14 cellular contexts compared by ENCODE assay signal in the genomic region with DNA sequence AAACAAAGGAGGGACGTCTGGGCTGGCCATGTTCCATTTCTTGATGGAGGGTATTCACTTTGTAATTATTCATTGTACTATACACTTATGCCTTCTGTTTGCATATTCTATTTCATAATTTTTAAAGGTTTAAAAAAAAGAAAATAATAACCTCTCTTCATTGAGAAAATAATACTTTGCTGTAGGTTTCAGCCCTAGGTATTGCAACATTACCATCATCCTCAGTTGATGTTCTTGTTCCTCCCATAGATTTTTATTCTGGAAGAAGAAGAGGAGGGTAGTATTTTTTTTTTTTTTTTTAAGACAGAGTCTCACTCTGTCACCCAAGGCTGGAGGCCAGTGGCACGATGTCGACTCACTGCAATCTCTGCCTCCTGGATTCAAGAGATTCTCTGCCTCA. TPM values are rescaled to one million over a fixed set of nuclear protein-coding genes. Genes with fewer than 3 reads are reported as not detected.
DNase-seq lines count a peak whose midpoint lies in the region; ATAC-seq and TF ChIP-seq lines count a peak whose summit lies in the region.
"Had no signal": no experiment of that assay in that cellular context is flagged by ENCODE, and none has a peak within 500 bp of the region (broad histone marks: within the 10 kb centered on the region; RNA-seq: fewer than 3 reads in every experiment).

No MANE protein-coding gene starts in this region.

- H3K27ac Mint-ChIP-seq in activated naive CD4-positive, alpha-beta T cell treated with anti-CD3 and anti-CD28 coated beads, Interleukin-2, amount 10 ng/mL, durations not matched to agents 7 days and 5 days: peak overlapping the region; percentile 64
- H3K27ac Mint-ChIP-seq in activated T-helper 2 cell treated with anti-CD3 and anti-CD28 coated beads, Interferon-gamma antibody, Interleukin-2, Interleukin-4, amounts not matched to agents 10 μg/mL and 5 μg/mL and 100 μg/mL, durations not matched to agents 14 hours and 24 hours and 36 hours: peak overlapping the region; percentile 96

- H3K27me3 Mint-ChIP-seq in activated naive CD4-positive, alpha-beta T cell treated with anti-CD3 and anti-CD28 coated beads, Interleukin-2, amount 10 ng/mL, durations not matched to agents 7 days and 5 days: no peaks in the 10 kb centered on the region
- no peaks in the 10 kb centered on the region for H3K27me3 Mint-ChIP-seq in activated T-helper 2 cell treated with anti-CD3 and anti-CD28 coated beads, Interferon-gamma antibody, Interleukin-2, Interleukin-4, amounts not matched to agents 10 μg/mL and 5 μg/mL and 100 μg/mL, durations not matched to agents 14 hours and 24 hours and 36 hours (ENCODE audit: low read depth)
- H3K27me3 Mint-ChIP-seq: activated CD4-positive, alpha-beta T cell treated with anti-CD3 and anti-CD28 coated beads, Interleukin-2, amount 10 ng/mL, durations not matched to agents 7 days and 5 days; naive thymus-derived CD4-positive, alpha-beta T cell had no signal

- TF ChIP-seq POLR2A in right lobe of liver (IDR thresholded peaks at IDR 0.05) (no peak), transverse colon (IDR thresholded peaks at IDR 0.05) (no peak)

- TF ChIP-seq CTCF in right lobe of liver (IDR thresholded peaks at IDR 0.05) (no peak), transverse colon (IDR thresholded peaks at IDR 0.05) (no peak)

- 38% methylated on average over 1 of the region's 3 CpGs for WGBS in right lobe of liver (ENCODE audit: insufficient coverage, low coverage, low lambda C conversion rate, missing lambda C conversion rate)
- WGBS in transverse colon (ENCODE audit: low coverage in 1 of 2), 2 donors: 36 to 78% methylated on average over 1 to 3 of the region's 3 CpGs

- H3K36me3 Mint-ChIP-seq in activated naive CD4-positive, alpha-beta T cell treated with anti-CD3 and anti-CD28 coated beads, Interleukin-2, amount 10 ng/mL, durations not matched to agents 7 days and 5 days: no peaks in the 10 kb centered on the region
- H3K36me3 Mint-ChIP-seq in activated T-helper 2 cell treated with anti-CD3 and anti-CD28 coated beads, Interferon-gamma antibody, Interleukin-2, Interleukin-4, amounts not matched to agents 10 μg/mL and 5 μg/mL and 100 μg/mL, durations not matched to agents 14 hours and 24 hours and 36 hours (ENCODE audit: low read depth): peaks cover 8% of the 10 kb centered on the region

- H3K27me3 ChIP-seq in right lobe of liver: no peaks in the 10 kb centered on the region
- H3K27me3 ChIP-seq in transverse colon: no peaks in the 10 kb centered on the region

- DNase-seq in activated naive CD4-positive, alpha-beta T cell treated with anti-CD3 and anti-CD28 coated beads, Interleukin-2, amount 10 ng/mL, durations not matched to agents 7 days and 5 days: no peak
- no peak for DNase-seq in activated naive CD4-positive, alpha-beta T cell treated with Interleukin-2 at 50 U/mL for 16 hours
- no peak for DNase-seq in activated T-helper 2 cell treated with anti-CD3 and anti-CD28 coated beads, Interferon-gamma antibody, Interleukin-2, Interleukin-4, amounts not matched to agents 10 μg/mL and 5 μg/mL and 100 μg/mL, durations not matched to agents 14 hours and 24 hours and 36 hours (ENCODE audit: low spot score)
- DNase-seq in right lobe of liver (no peak), transverse colon (no peak), GDM1 (lab: John Stamatoyannopoulos, UW) (no peak), GF-D8 (lab: John Stamatoyannopoulos, UW) (no peak), posterior cingulate gyrus (no peak)
- DNase-seq: activated CD4-positive, alpha-beta T cell treated with anti-CD3 and anti-CD28 coated beads, Interleukin-2, amount 10 ng/mL, durations not matched to agents 7 days and 5 days; AML-193; amniotic stem cell; naive thymus-derived CD4-positive, alpha-beta T cell; NCI-H1105 treated with DMSO at 0.1 percent for 48 hours had no signal

- H3K36me3 ChIP-seq in right lobe of liver (no peaks in the 10 kb centered on the region), transverse colon (no peaks in the 10 kb centered on the region)

- H3K4me3 ChIP-seq in right lobe of liver (no peak overlapping the region), transverse colon (no peak overlapping the region)
- H3K4me3 ChIP-seq: SK-N-MC had no signal

- H3K9me3 Mint-ChIP-seq in activated naive CD4-positive, alpha-beta T cell treated with anti-CD3 and anti-CD28 coated beads, Interleukin-2, amount 10 ng/mL, durations not matched to agents 7 days and 5 days: no peaks in the 10 kb centered on the region
- H3K9me3 Mint-ChIP-seq in activated T-helper 2 cell treated with anti-CD3 and anti-CD28 coated beads, Interferon-gamma antibody, Interleukin-2, Interleukin-4, amounts not matched to agents 10 μg/mL and 5 μg/mL and 100 μg/mL, durations not matched to agents 14 hours and 24 hours and 36 hours: peaks cover 13% of the 10 kb centered on the region

- H3K9me3 ChIP-seq in right lobe of liver (no peaks in the 10 kb centered on the region), transverse colon (no peaks in the 10 kb centered on the region)

- no peak overlapping the region for H3K4me3 Mint-ChIP-seq in activated naive CD4-positive, alpha-beta T cell treated with anti-CD3 and anti-CD28 coated beads, Interleukin-2, amount 10 ng/mL, durations not matched to agents 7 days and 5 days
- no peak overlapping the region for H3K4me3 Mint-ChIP-seq in activated T-helper 2 cell treated with anti-CD3 and anti-CD28 coated beads, Interferon-gamma antibody, Interleukin-2, Interleukin-4, amounts not matched to agents 10 μg/mL and 5 μg/mL and 100 μg/mL, durations not matched to agents 14 hours and 24 hours and 36 hours (ENCODE audit: low read depth)
- H3K4me3 Mint-ChIP-seq: activated CD4-positive, alpha-beta T cell treated with anti-CD3 and anti-CD28 coated beads, Interleukin-2, amount 10 ng/mL, durations not matched to agents 7 days and 5 days had no signal

- intact Hi-C loops in activated T-helper 2 cell treated with anti-CD3 and anti-CD28 coated beads, Interferon-gamma antibody, Interleukin-2, Interleukin-4, amounts not matched to agents 10 μg/mL and 5 μg/mL and 100 μg/mL, durations not matched to agents 14 hours and 24 hours and 36 hours (cut with micrococcal nuclease): loop anchor here (5.0 kb wide), 1 partner anchor 265 kb away; no protein-coding TSS in a partner anchor
- intact Hi-C loops in right lobe of liver (cut with DNase I) (no loop called here), transverse colon (cut with DNase I; ENCODE audit: low total_unique reads) (no loop called here), posterior cingulate gyrus (cut with DNase I) (no loop called here)

- ATAC-seq in right lobe of liver: no peak

- H3K4me1 ChIP-seq in right lobe of liver (peaks cover 0 to 43% (median 14%) of the 10 kb centered on the region in 4 donors), transverse colon (peaks cover 11 to 29% (median 18%) of the 10 kb centered on the region in 4 donors)

- CTCF ChIA-PET in activated naive CD4-positive, alpha-beta T cell treated with anti-CD3 and anti-CD28 coated beads, Interleukin-2, amount 10 ng/mL, durations not matched to agents 7 days and 5 days (lab: Charles Lee): no interaction called here

- in situ Hi-C loops in transverse colon (cut with MboI; ENCODE audit: low pct_ligation_motif_present in 1 of 4, low pct_unique_long_range_greater_than_20kb in 1 of 4, low sequenced_read_pairs in 3 of 4): no loop called here

- peaks cover 41% of the 10 kb centered on the region for H3K4me1 Mint-ChIP-seq in activated naive CD4-positive, alpha-beta T cell treated with anti-CD3 and anti-CD28 coated beads, Interleukin-2, amount 10 ng/mL, durations not matched to agents 7 days and 5 days
- peaks cover 59% of the 10 kb centered on the region for H3K4me1 Mint-ChIP-seq in activated T-helper 2 cell treated with anti-CD3 and anti-CD28 coated beads, Interferon-gamma antibody, Interleukin-2, Interleukin-4, amounts not matched to agents 10 μg/mL and 5 μg/mL and 100 μg/mL, durations not matched to agents 14 hours and 24 hours and 36 hours (ENCODE audit: low read depth)

- H3K27ac ChIP-seq in right lobe of liver: peak overlapping the region in 2 of 3 donors; percentile 44 to 83
- peak overlapping the region; percentile 68 to 83 (median 76) for H3K27ac ChIP-seq in transverse colon

- TF ChIP-seq EP300 in transverse colon (IDR thresholded peaks at IDR 0.05; ENCODE audit: low read depth): no peak

RNA-seq across cellular contexts. Expression of a gene that starts 54.7 kb away (rescaled TPM):
- 43.2 and 44.2 TPM in 2 replicates for total RNA-seq in activated T-helper 2 cell treated with anti-CD3 and anti-CD28 coated beads, Interferon-gamma antibody, Interleukin-2, Interleukin-4, amounts not matched to agents 10 μg/mL and 5 μg/mL and 100 μg/mL, durations not matched to agents 14 hours and 24 hours and 36 hours
- 10 to 100 TPM in 4 of 6 experiments, 1 to 10 TPM in 2; 1.7 to 22.4 (median 14.3) TPM for total RNA-seq in right lobe of liver
- 1 to 10 TPM; 4.2 to 8.4 (median 7.0) TPM for total RNA-seq in transverse colon
